ENCODE assay signal across 8 cellular contexts in genomic region chr1:214445846-214446614, GRCh38.
DNase-seq lines count a peak whose midpoint lies in the region; ATAC-seq, FAIRE-seq and TF ChIP-seq lines count a peak whose summit lies in the region.

No MANE protein-coding gene starts in this region.

- peaks cover 42% of the 10 kb centered on the region for H3K4me1 Mint-ChIP-seq in progenitor cell of endocrine pancreas (ENCODE audit: low read depth)

- peak overlapping the region; percentile 99 for H3K27ac Mint-ChIP-seq in progenitor cell of endocrine pancreas

- TF ChIP-seq CTCF in bronchial epithelial cell (IDR thresholded peaks at IDR 0.05; ENCODE audit: insufficient read depth, low read length, severe bottlenecking) (no peak), progenitor cell of endocrine pancreas (IDR thresholded peaks at IDR 0.05; ENCODE audit: unreplicated experiment) (no peak), lower leg skin (IDR thresholded peaks at IDR 0.05) (no peak), colonic mucosa (IDR thresholded peaks at IDR 0.05) (no peak)

- 13 to 18% methylated on average over 2 of the region's 2 CpGs for WGBS in lower leg skin, 2 donors

- H3K27me3 Mint-ChIP-seq in progenitor cell of endocrine pancreas, result no peaks in the 10 kb centered on the region

- H3K36me3 ChIP-seq in bronchial epithelial cell (ENCODE audit: control insufficient read depth, insufficient read depth, low read length) (peaks cover 4% of the 10 kb centered on the region), colonic mucosa (no peaks in the 10 kb centered on the region)

- no peak overlapping the region for H3K4me3 ChIP-seq in bronchial epithelial cell (ENCODE audit: low read depth, low read length)
- no peak overlapping the region for H3K4me3 ChIP-seq in lower leg skin (ENCODE audit: low read depth, poor library complexity, severe bottlenecking)
- no peak overlapping the region for H3K4me3 ChIP-seq in colonic mucosa

- no peak overlapping the region for H3K4me3 Mint-ChIP-seq in progenitor cell of endocrine pancreas (ENCODE audit: low read depth)

- no peaks in the 10 kb centered on the region for H3K9me3 Mint-ChIP-seq in progenitor cell of endocrine pancreas (ENCODE audit: low read depth)

- FAIRE-seq in bronchial epithelial cell (lab: Jason Lieb, UNC), result no peak
- FAIRE-seq in GM12892 (lab: Jason Lieb, UNC), result no peak

- TF ChIP-seq POLR2A in lower leg skin (IDR thresholded peaks at IDR 0.05) (no peak), GM12892 (IDR thresholded peaks at IDR 0.05; ENCODE audit: low read depth, low read length) (no peak)

- no peaks in the 10 kb centered on the region for H3K9me3 ChIP-seq in colonic mucosa

- no peak overlapping the region for H3K27ac ChIP-seq in colonic mucosa

- ATAC-seq in HG02973 (IDR thresholded peaks at IDR 0.05; ENCODE audit: unreplicated experiment), result no peak

- H3K9ac ChIP-seq in colonic mucosa (ENCODE audit: low read depth in 2 of 2, low read length in 2 of 2), result no peak overlapping the region

- H3K27me3 ChIP-seq in bronchial epithelial cell (ENCODE audit: control insufficient read depth, insufficient read depth, low read length) (no peaks in the 10 kb centered on the region), colonic mucosa (no peaks in the 10 kb centered on the region)

- peaks cover 13% of the 10 kb centered on the region for H3K36me3 Mint-ChIP-seq in progenitor cell of endocrine pancreas (ENCODE audit: insufficient read depth)

- DNase-seq in GM04504 (ENCODE audit: low read depth) (peak; percentile 95), NCI-H446 (lab: John Stamatoyannopoulos, UW) (peak; percentile 81 to 89), bronchial epithelial cell (ENCODE audit: low read depth) (peak; percentile 52), progenitor cell of endocrine pancreas (ENCODE audit: low spot score, unreplicated experiment) (no peak), lower leg skin (ENCODE audit: low spot score in 2 of 2) (no peak), colonic mucosa (no peak), GM12892 (ENCODE audit: insufficient read length) (no peak)

- intact Hi-C loops in lower leg skin (cut with DNase I; ENCODE audit: low total_unique reads) (no loop called here), colonic mucosa (cut with DNase I) (no loop called here)

- H3K4me1 ChIP-seq in colonic mucosa, result no peaks in the 10 kb centered on the region

Comparison
In these comparisons a context has a peak if more than half of its experiments do, and no peak if none do; other contexts are left out.
1. DNase-seq: peak in GM04504 (single experiment), NCI-H446 (2 of 2) and bronchial epithelial cell (single experiment); none in progenitor cell of endocrine pancreas (single experiment), lower leg skin (0 of 2), colonic mucosa (single experiment) and GM12892 (single experiment).